Comparison of ENCODE assay signal across 8 cellular contexts in the genomic region with DNA sequence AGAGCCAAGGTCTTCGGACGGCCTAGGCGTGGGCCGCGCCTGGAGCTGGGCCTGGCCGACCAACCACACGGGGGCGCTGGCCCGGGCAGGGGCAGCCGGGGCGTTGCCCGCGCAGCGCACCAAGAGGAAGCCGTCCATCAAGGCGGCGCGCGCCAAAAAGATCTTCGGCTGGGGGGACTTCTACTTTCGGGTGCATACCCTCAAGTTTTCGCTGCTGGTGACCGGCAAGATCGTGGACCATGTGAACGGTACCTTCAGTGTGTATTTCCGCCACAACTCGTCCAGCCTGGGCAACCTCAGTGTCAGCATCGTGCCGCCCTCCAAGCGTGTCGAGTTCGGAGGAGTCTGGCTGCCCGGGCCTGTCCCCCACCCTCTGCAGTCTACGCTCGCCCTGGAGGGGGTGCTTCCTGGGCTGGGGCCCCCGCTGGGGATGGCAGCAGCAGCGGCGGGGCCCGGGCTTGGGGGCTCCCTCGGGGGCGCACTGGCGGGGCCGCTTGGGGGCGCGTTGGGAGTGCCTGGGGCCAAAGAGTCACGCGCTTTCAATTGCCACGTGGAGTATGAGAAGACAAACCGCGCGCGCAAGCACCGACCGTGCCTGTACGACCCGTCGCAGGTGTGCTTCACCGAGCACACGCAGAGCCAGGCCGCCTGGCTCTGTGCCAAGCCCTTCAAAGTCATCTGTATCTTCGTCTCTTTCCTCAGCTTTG. TPM values are rescaled to one million over a fixed set of nuclear protein-coding genes. Genes with fewer than 3 reads are reported as not detected.
DNase-seq lines count a peak whose midpoint lies in the region; ATAC-seq and TF ChIP-seq lines count a peak whose summit lies in the region.

No MANE protein-coding gene starts in this region.

- no peak overlapping the region for H3K27ac Mint-ChIP-seq in neural progenitor cell

- H3K36me3 ChIP-seq in H7 (replicated peaks; ENCODE audit: control insufficient read depth, insufficient read depth, low read length) (no peaks in the 10 kb centered on the region), neural progenitor cell (no peaks in the 10 kb centered on the region)

- peaks cover 41% of the 10 kb centered on the region for H3K4me1 ChIP-seq in neural progenitor cell

- H3K36me3 Mint-ChIP-seq in neural progenitor cell = no peaks in the 10 kb centered on the region

- H3K9me3 ChIP-seq in neural progenitor cell (ENCODE audit: low read depth) = no peaks in the 10 kb centered on the region

- CTCF ChIA-PET in AG04449 (lab: Yijun Ruan, JAX) = interaction anchor here (0.6 to 13.3 kb wide), 4 partner anchors 10 to 238 kb away, joined by 3 to 425 read pairs (median 147); a partner anchor contains a TSS

- H3K27me3 Mint-ChIP-seq in neural progenitor cell (ENCODE audit: insufficient read depth, low read depth) = peaks cover 72% of the 10 kb centered on the region

- H3K4me1 Mint-ChIP-seq in neural progenitor cell = peaks cover 49% of the 10 kb centered on the region

- peaks cover 72% of the 10 kb centered on the region for H3K27me3 ChIP-seq in H7 (ENCODE audit: control insufficient read depth, insufficient read depth, low read length)
- H3K27me3 ChIP-seq in neural progenitor cell = peaks cover 92% of the 10 kb centered on the region

- DNase-seq in AG04449 (ENCODE audit: low read depth, low spot score) = no peak
- DNase-seq in H7 = peak; percentile 96
- DNase-seq in activated CD4-positive, CD25-positive, alpha-beta regulatory T cell treated with anti-CD3 and anti-CD28 coated beads, Interleukin-2, amount 50 U/mL, for 72 hours = peak; percentile 73
- peak; percentile 63 for DNase-seq in effector CD8-positive, alpha-beta T cell (lab: John Stamatoyannopoulos, UW)
- DNase-seq in neural progenitor cell (ENCODE audit: low spot score) = peak; percentile 81
- no peak for DNase-seq in sciatic nerve (ENCODE audit: low spot score)
- no peak for DNase-seq in mesenteric fat pad (ENCODE audit: low spot score)

- H3K4me3 ChIP-seq in AG04449 (ENCODE audit: low read depth, low read length) = no peak overlapping the region
- peak overlapping the region; percentile 13; the same call in 1 of the 2 replicates for H3K4me3 ChIP-seq in H7 (ENCODE audit: insufficient read depth, low read depth, low read length)
- H3K4me3 ChIP-seq in neural progenitor cell = no peak overlapping the region

- peak overlapping the region; percentile 8 for H3K4me3 Mint-ChIP-seq in neural progenitor cell

- no peak overlapping the region for H3K27ac ChIP-seq in neural progenitor cell

- H3F3A ChIP-seq in neural progenitor cell (ENCODE audit: low read depth) = peaks cover 36% of the 10 kb centered on the region

- intact Hi-C loops in sciatic nerve (cut with DNase I) = no loop called here

- peaks cover 37% of the 10 kb centered on the region for H4K20me1 ChIP-seq in neural progenitor cell (ENCODE audit: low read depth)

- peaks cover 7% of the 10 kb centered on the region for H3K9me3 Mint-ChIP-seq in neural progenitor cell

- POLR2A ChIA-PET in AG04449 (lab: Yijun Ruan, JAX) = no interaction called here

- peaks cover 3% of the 10 kb centered on the region for H3K79me2 ChIP-seq in neural progenitor cell (ENCODE audit: low read depth)

- no peak overlapping the region for H2AFZ ChIP-seq in neural progenitor cell (replicated peaks)

- no peak overlapping the region for H3K9ac ChIP-seq in neural progenitor cell

- no peak overlapping the region for H3K4me2 ChIP-seq in neural progenitor cell

- TF ChIP-seq CTCF in AG04449 (IDR thresholded peaks at IDR 0.05; ENCODE audit: insufficient read depth, low read length, missing control alignments) (peak; percentile 53), neural progenitor cell (IDR thresholded peaks at IDR 0.05) (peak; percentile 86)

- ATAC-seq in HG02571 (IDR thresholded peaks at IDR 0.05; ENCODE audit: unreplicated experiment) (no peak), sciatic nerve (no peak)

RNA-seq across cellular contexts. Expression of a gene that starts 4.4 kb away (rescaled TPM):
- total RNA-seq in H7 (2014; rRNA removed; shearing (Covaris generic)) = 355 and 399 TPM in 2 replicates
- total RNA-seq in neural progenitor cell (ENCODE audit: low replicate concordance) (90.2 and 166 TPM in 2 replicates), sciatic nerve (41.9 TPM), mesenteric fat pad (62.3 TPM)

RNA-seq across cellular contexts. Expression of a gene that starts 8.5 kb away (rescaled TPM):
- 0.74 and 2.2 TPM in 2 replicates for total RNA-seq in H7 (2014; rRNA removed; shearing (Covaris generic))
- total RNA-seq in neural progenitor cell (ENCODE audit: low replicate concordance) (0.28 TPM in 1 of 2 replicates, not detected in the other), sciatic nerve (0.27 TPM), mesenteric fat pad (1.4 TPM)

RNA-seq across cellular contexts. Expression of a gene that starts 25.9 kb away (rescaled TPM):
- 0.90 and 1.6 TPM in 2 replicates for total RNA-seq in H7 (2014; rRNA removed; shearing (Covaris generic))
- total RNA-seq in neural progenitor cell (ENCODE audit: low replicate concordance) = 1.1 and 5.1 TPM in 2 replicates
- total RNA-seq in sciatic nerve = 1.9 TPM
- 3.9 TPM for total RNA-seq in mesenteric fat pad

Comparison
In these comparisons a context has a peak if more than half of its experiments do, and no peak if none do; other contexts are left out.
1. DNase-seq: peak in H7 (single experiment), activated CD4-positive, CD25-positive, alpha-beta regulatory T cell treated with anti-CD3 and anti-CD28 coated beads, Interleukin-2, amount 50 U/mL, for 72 hours (single experiment), effector CD8-positive, alpha-beta T cell (single experiment) and neural progenitor cell (single experiment); none in AG04449 (single experiment), sciatic nerve (single experiment) and mesenteric fat pad (single experiment).